30 cellular contexts compared by ENCODE assay signal in the genomic region with DNA sequence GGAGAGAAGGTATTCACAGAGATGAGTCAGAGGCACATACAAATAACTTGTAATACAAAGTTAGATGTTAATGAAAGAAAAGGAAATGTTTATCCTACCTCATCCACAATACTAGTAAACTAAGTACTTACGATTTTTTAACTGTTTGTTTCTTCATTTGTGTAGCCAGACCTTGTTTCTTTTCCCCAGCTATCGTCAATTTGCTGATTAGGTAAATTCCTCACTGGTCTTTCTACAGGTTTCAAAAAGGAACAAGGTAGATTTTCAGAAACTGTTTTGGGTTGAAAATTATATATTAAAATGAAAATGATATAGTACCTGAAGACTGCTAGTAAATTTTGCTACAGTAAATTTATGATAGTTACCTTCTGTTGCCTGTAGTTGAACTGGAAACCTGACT. TPM values are rescaled to one million over a fixed set of nuclear protein-coding genes. Genes with fewer than 3 reads are reported as not detected.
"Had no signal": no experiment of that assay in that cellular context is flagged by ENCODE, and none has a peak within 500 bp of the region (broad histone marks: within the 10 kb centered on the region; RNA-seq: fewer than 3 reads in every experiment).

No MANE protein-coding gene starts in this region.

- ATAC-seq: esophagus mucosa; foreskin keratinocyte; gastroesophageal sphincter; heart right ventricle; left lobe of liver; natural killer cell treated with Interleukin-12 subunit alpha and Interleukin-12 subunit beta and Interleukin-15 and Interleukin-18, amount 100 ng/mL, for 72 hours; stimulated activated effector memory CD8-positive, alpha-beta T cell treated with anti-CD3 and anti-CD28 coated beads, Interleukin-12 subunit alpha, Interleukin-12 subunit beta, amount 100 ng/mL, for 72 hours had no signal

- H3K36me3 ChIP-seq: neutrophil, right atrium auricular region had no signal

- H3K4me1 ChIP-seq: foreskin keratinocyte, gastroesophageal sphincter, heart right ventricle, parathyroid adenoma, right atrium auricular region, sigmoid colon, stomach, testis, tibial artery had no signal

- H3K9ac ChIP-seq: parathyroid adenoma had no signal

- FAIRE-seq: colon, keratinocyte had no signal

- DNase-seq: dorsolateral prefrontal cortex; effector CD4-positive, alpha-beta T cell; foreskin keratinocyte; heart right ventricle; hippocampal formation; immature natural killer cell; sigmoid colon; stimulated activated CD4-positive, alpha-beta T cell treated with anti-CD3 and anti-CD28 coated beads, Interleukin-2, amount 100 ng/mL, for 24 hours; stimulated activated CD4-positive, alpha-beta T cell treated with anti-CD3 and anti-CD28 coated beads, Interleukin-4, amount 100 ng/mL, for 24 hours; stimulated activated naive CD4-positive, alpha-beta T cell treated with Interleukin-2 at 50 U/mL for 16 hours; stomach; testis; tibial artery had no signal

- H3K27ac ChIP-seq: dorsolateral prefrontal cortex, epithelial cell of prostate, foreskin keratinocyte, gastroesophageal sphincter, heart right ventricle, neutrophil, parathyroid adenoma, right atrium auricular region, sigmoid colon, stomach, testis, tibial artery had no signal

- H3K9me3 ChIP-seq: gastroesophageal sphincter, heart right ventricle, neutrophil, right atrium auricular region, sigmoid colon, stomach, testis, tibial artery had no signal

- H3K27me3 ChIP-seq: dorsolateral prefrontal cortex, foreskin keratinocyte, gastroesophageal sphincter, heart right ventricle, neutrophil, right atrium auricular region, sigmoid colon, stomach, testis, tibial artery had no signal

- H3K79me2 ChIP-seq: parathyroid adenoma had no signal

- H2AFZ ChIP-seq: parathyroid adenoma had no signal

- H3K4me3 ChIP-seq: dorsolateral prefrontal cortex, gastroesophageal sphincter, heart right ventricle, lung, right atrium auricular region, sigmoid colon, stomach, testis, tibial artery had no signal

RNA-seq across cellular contexts. Expression of a gene that starts 56.6 kb away (rescaled TPM):
- total RNA-seq: esophagus mucosa; fibroblast of lung; foreskin keratinocyte; gastroesophageal sphincter; heart right ventricle; mononuclear cell; natural killer cell treated with Interleukin-12 subunit alpha and Interleukin-12 subunit beta and Interleukin-15 and Interleukin-18, amount 100 ng/mL, for 72 hours; neural crest cell; right atrium auricular region; skeletal muscle tissue; urinary bladder had no signal
- polyA plus RNA-seq: fibroblast of lung, foreskin keratinocyte, keratinocyte had no signal
